ENCODE assay signal across 23 cellular contexts in the genomic region with DNA sequence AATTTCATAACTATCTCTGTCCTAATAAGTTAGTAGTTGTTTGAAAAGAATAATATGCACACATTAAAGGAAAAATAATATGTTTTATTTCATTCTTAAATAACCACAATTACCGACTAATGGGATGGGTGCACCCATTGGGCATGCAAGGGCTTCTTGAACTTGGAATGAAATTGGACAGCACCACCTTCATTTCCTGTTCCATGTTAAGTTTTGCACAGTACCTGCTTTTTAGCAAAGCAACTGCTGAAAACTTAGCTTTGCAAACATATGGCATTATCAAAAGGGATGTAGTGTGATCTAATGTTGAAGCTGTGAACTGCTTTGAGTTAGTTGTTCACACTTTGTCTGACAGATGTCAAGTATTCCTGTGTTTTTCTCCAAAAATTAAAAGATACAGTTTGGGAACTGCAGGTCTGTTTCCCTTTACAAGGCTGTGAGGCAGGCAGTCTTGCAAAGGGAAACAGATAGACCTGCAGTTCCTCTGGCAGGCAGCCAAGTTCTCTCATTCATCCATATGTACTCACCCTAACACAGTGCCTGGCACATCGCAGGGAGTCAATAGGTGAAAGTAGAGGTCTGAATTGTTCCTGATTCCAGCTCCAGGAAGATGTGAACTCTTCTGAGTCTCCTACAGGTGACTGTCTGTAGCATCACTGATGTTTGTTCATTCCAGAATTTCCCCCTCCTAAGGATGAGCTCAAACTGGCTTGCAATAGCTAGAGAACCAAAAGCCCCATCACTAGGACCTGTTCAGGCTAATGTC.
DNase-seq lines count a peak whose midpoint lies in the region; ATAC-seq, FAIRE-seq and TF ChIP-seq lines count a peak whose summit lies in the region.
"Had no signal": no experiment of that assay in that cellular context is flagged by ENCODE, and none has a peak within 500 bp of the region (broad histone marks: within the 10 kb centered on the region; RNA-seq: fewer than 3 reads in every experiment).

No MANE protein-coding gene starts in this region.

- DNase-seq in DMS53 (lab: John Stamatoyannopoulos, UW) (peak; percentile 25), DMS53 treated with DMSO at 0.1 percent for 48 hours (lab: John Stamatoyannopoulos, UW; ENCODE audit: unreplicated experiment) (no peak), Ammon's horn (ENCODE audit: low spot score) (peak; percentile 5), NB4 (ENCODE audit: low read depth) (peak; percentile 3), bronchial epithelial cell (ENCODE audit: low read depth) (peak; percentile 15), NCI-H446 (lab: John Stamatoyannopoulos, UW) (no peak), AG08396 (ENCODE audit: low spot score) (no peak)
- DNase-seq: activated CD4-positive, alpha-beta memory T cell treated with anti-CD3 and anti-CD28 coated beads, Interleukin-2, amount 10 ng/mL, durations not matched to agents 7 days and 5 days; activated naive CD4-positive, alpha-beta T cell treated with anti-CD3 and anti-CD28 coated beads, Interleukin-2, amount 10 ng/mL, durations not matched to agents 7 days and 5 days; activated T-cell treated with anti-CD3 and anti-CD28 coated beads, Interleukin-2, amount 50 U/mL, for 24 hours; cerebellar nuclear complex; effector CD8-positive, alpha-beta T cell; H9; left lung; midbrain; NCI-H1048; stimulated activated naive CD8-positive, alpha-beta T cell treated with anti-CD3 and anti-CD28 coated beads, Interleukin-15, amount 100 ng/mL, for 72 hours; T-helper 1 cell; upper lobe of left lung had no signal

- TF ChIP-seq CTCF in NB4 (IDR thresholded peaks at IDR 0.05; ENCODE audit: low read depth, low read length) (no peak), bronchial epithelial cell (IDR thresholded peaks at IDR 0.05; ENCODE audit: insufficient read depth, low read length, severe bottlenecking) (no peak)

- H3K36me3 ChIP-seq in bronchial epithelial cell (ENCODE audit: control insufficient read depth, insufficient read depth, low read length): no peaks in the 10 kb centered on the region
- H3K36me3 ChIP-seq: BLaER1, left lung, upper lobe of left lung had no signal

- TF ChIP-seq POLR2A in NB4 (IDR thresholded peaks at IDR 0.05; ENCODE audit: extremely low read depth, insufficient read length): no peak

- H3K4me3 ChIP-seq in NB4 (ENCODE audit: low read depth, low read length) (no peak overlapping the region), bronchial epithelial cell (ENCODE audit: low read depth, low read length) (no peak overlapping the region)
- H3K4me3 ChIP-seq: BLaER1, left lung, upper lobe of left lung had no signal

- no peaks in the 10 kb centered on the region for H3K27me3 ChIP-seq in bronchial epithelial cell (ENCODE audit: control insufficient read depth, insufficient read depth, low read length)
- H3K27me3 ChIP-seq: BLaER1, left lung, upper lobe of left lung had no signal

- FAIRE-seq in bronchial epithelial cell (lab: Jason Lieb, UNC): no peak
- FAIRE-seq: GM12891 had no signal

- ATAC-seq in HG03520 (IDR thresholded peaks at IDR 0.05; ENCODE audit: unreplicated experiment): no peak
- ATAC-seq: left lung; stimulated activated naive CD8-positive, alpha-beta T cell treated with anti-CD3 and anti-CD28 coated beads, Interleukin-15, amount 100 ng/mL, for 72 hours; WTC11 had no signal

Comparison
In these comparisons a context has a peak if more than half of its experiments do, and no peak if none do; other contexts are left out.
1. DNase-seq: peak in DMS53 (single experiment), Ammon's horn (single experiment), NB4 (single experiment) and bronchial epithelial cell (single experiment); none in DMS53 treated with DMSO at 0.1 percent for 48 hours (single experiment), NCI-H446 (0 of 2) and AG08396 (single experiment).